ENCODE assay signal across 8 cellular contexts in the genomic region with DNA sequence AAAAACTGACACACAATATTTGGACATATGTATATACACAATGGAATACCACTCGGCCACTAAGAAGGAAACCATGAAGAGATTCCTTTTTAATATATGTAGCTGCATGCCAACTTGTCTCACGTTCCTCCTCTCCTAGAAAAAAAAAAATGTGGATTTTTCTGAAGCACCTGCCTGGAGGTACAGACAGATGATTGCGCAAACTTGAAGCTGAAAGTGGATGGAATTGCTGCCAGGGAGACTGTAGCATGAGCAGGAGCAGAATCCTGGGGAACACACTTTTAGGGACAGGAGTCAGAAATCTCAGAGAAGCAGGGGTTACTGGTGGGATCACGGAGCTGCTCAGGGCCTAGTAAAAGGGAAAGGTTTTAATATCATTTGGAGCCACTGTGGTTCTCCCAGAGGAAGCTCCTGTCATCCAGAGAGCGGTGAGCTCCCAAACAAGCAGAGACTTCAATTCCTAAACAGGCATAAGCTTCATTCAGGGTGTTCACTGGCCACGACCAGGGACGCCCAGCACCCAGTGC. TPM values are rescaled to one million over a fixed set of nuclear protein-coding genes. Genes with fewer than 3 reads are reported as not detected.
DNase-seq lines count a peak whose midpoint lies in the region; ATAC-seq and TF ChIP-seq lines count a peak whose summit lies in the region.

No MANE protein-coding gene starts in this region.

- peaks cover 0 to 2% (median 0%) of the 10 kb centered on the region in 5 donors for H3K9me3 Mint-ChIP-seq in CD8-positive, alpha-beta memory T cell

- peak overlapping the region; percentile 92 for H3K4me2 ChIP-seq in osteoblast (ENCODE audit: insufficient read depth, low read length)

- peaks cover 17% of the 10 kb centered on the region for H4K20me1 ChIP-seq in osteoblast (ENCODE audit: insufficient read depth, low read length)

- H3K4me3 ChIP-seq in CD8-positive, alpha-beta memory T cell (ENCODE audit: low read length), result peak overlapping the region; percentile 65
- H3K4me3 ChIP-seq in effector memory CD4-positive, alpha-beta T cell (ENCODE audit: insufficient read depth, low read depth, low read length, poor library complexity, severe bottlenecking), result peak overlapping the region; percentile 61
- peak overlapping the region; percentile 80 for H3K4me3 ChIP-seq in osteoblast (ENCODE audit: insufficient read depth, low read length)

- H3K27ac ChIP-seq in CD8-positive, alpha-beta memory T cell (ENCODE audit: low read depth, low read length), result no peak overlapping the region
- H3K27ac ChIP-seq in effector memory CD4-positive, alpha-beta T cell (ENCODE audit: insufficient read depth, low read length, poor library complexity, severe bottlenecking), result no peak overlapping the region
- no peak overlapping the region for H3K27ac ChIP-seq in osteoblast (ENCODE audit: low read depth, low read length)

- no peaks in the 10 kb centered on the region for H3K9me3 ChIP-seq in CD8-positive, alpha-beta memory T cell (ENCODE audit: low read length)
- no peaks in the 10 kb centered on the region for H3K9me3 ChIP-seq in effector memory CD4-positive, alpha-beta T cell (ENCODE audit: control insufficient read depth, low read length)
- H3K9me3 ChIP-seq in osteoblast (ENCODE audit: low read depth, low read length), result no peaks in the 10 kb centered on the region

- H3K27me3 Mint-ChIP-seq in CD8-positive, alpha-beta memory T cell, result peaks cover 29 to 78% of the 10 kb centered on the region in 2 donors

- H3K27me3 ChIP-seq in CD8-positive, alpha-beta memory T cell (ENCODE audit: insufficient read depth, low read length, poor library complexity, severe bottlenecking), result peaks cover 28% of the 10 kb centered on the region
- peaks cover 7% of the 10 kb centered on the region for H3K27me3 ChIP-seq in effector memory CD4-positive, alpha-beta T cell (replicated peaks; ENCODE audit: control insufficient read depth, insufficient read depth, low read length, poor library complexity, severe bottlenecking)
- H3K27me3 ChIP-seq in osteoblast (ENCODE audit: insufficient read depth, low read length), result peaks cover 6% of the 10 kb centered on the region

- H3K4me1 ChIP-seq in CD8-positive, alpha-beta memory T cell (ENCODE audit: insufficient read depth, low read length), result peaks cover 8% of the 10 kb centered on the region
- H3K4me1 ChIP-seq in effector memory CD4-positive, alpha-beta T cell (ENCODE audit: control insufficient read depth, insufficient read depth, low read length, poor library complexity, severe bottlenecking), result peaks cover 9% of the 10 kb centered on the region
- peaks cover 8% of the 10 kb centered on the region for H3K4me1 ChIP-seq in osteoblast (ENCODE audit: insufficient read depth, low read length)

- ATAC-seq in GM19023 (IDR thresholded peaks at IDR 0.05; ENCODE audit: unreplicated experiment), result no peak

- no peaks in the 10 kb centered on the region for H3K36me3 ChIP-seq in CD8-positive, alpha-beta memory T cell (ENCODE audit: insufficient read depth, low read length)
- no peaks in the 10 kb centered on the region for H3K36me3 ChIP-seq in effector memory CD4-positive, alpha-beta T cell (ENCODE audit: control insufficient read depth, insufficient read depth, low read length)
- H3K36me3 ChIP-seq in osteoblast (ENCODE audit: insufficient read depth, low read length), result no peaks in the 10 kb centered on the region

- no peak overlapping the region for H3K27ac Mint-ChIP-seq in CD8-positive, alpha-beta memory T cell

- POLR2A ChIA-PET in CD8-positive, alpha-beta memory T cell (lab: Charles Lee), result no interaction called here

- peak overlapping the region; percentile 64 to 91 (median 79) for H3K4me3 Mint-ChIP-seq in CD8-positive, alpha-beta memory T cell

- peak overlapping the region; percentile 92 for H2AFZ ChIP-seq in osteoblast (ENCODE audit: low read length)

- no peaks in the 10 kb centered on the region for H3K79me2 ChIP-seq in osteoblast (ENCODE audit: insufficient read depth, low read length)

- TF ChIP-seq CTCF in osteoblast (IDR thresholded peaks at IDR 0.05; ENCODE audit: extremely low read depth, low read depth, low read length), result no peak

- CTCF ChIA-PET in CD8-positive, alpha-beta memory T cell (lab: Charles Lee), result interaction anchor here (1.3 to 2.5 kb wide), 5 partner anchors 10 to 87 kb away, joined by 3 to 15 read pairs (median 7); a partner anchor contains a TSS

- no peak for DNase-seq in CD8-positive, alpha-beta memory T cell
- DNase-seq in NCI-H2107 (lab: John Stamatoyannopoulos, UW), result peak; percentile 25
- DNase-seq in effector memory CD4-positive, alpha-beta T cell, result no peak
- DNase-seq in osteoblast (ENCODE audit: insufficient read length, low spot score, missing footprints), result no peak
- DNase-seq in GM03348 (ENCODE audit: low spot score), result no peak
- no peak for DNase-seq in NOMO-1 (lab: John Stamatoyannopoulos, UW; ENCODE audit: unreplicated experiment in 2 of 2)
- no peak for DNase-seq in central memory CD4-positive, alpha-beta T cell

- H3K4me1 Mint-ChIP-seq in CD8-positive, alpha-beta memory T cell, result peaks cover 0 to 12% (median 5%) of the 10 kb centered on the region in 3 donors

- H3K36me3 Mint-ChIP-seq in CD8-positive, alpha-beta memory T cell, result peaks cover 0 to 4% (median 0%) of the 10 kb centered on the region in 3 donors

RNA-seq across cellular contexts. Expression of a gene that starts 0.6 kb away (rescaled TPM):
- total RNA-seq in CD8-positive, alpha-beta memory T cell, result 1 to 10 TPM; 8.8 to 9.3 TPM
- polyA plus RNA-seq in CD8-positive, alpha-beta memory T cell, result 0.14 TPM
- total RNA-seq in osteoblast, result 17.0 and 19.2 TPM in 2 replicates

RNA-seq across cellular contexts. Expression of a gene that starts 30.8 kb away (rescaled TPM):
- under 1 TPM; 0.57 to 0.82 TPM for total RNA-seq in CD8-positive, alpha-beta memory T cell
- not detected for polyA plus RNA-seq in CD8-positive, alpha-beta memory T cell
- total RNA-seq in osteoblast, result not detected in 2 replicates
